1 cellular context compared by ENCODE assay signal in genomic region chr3:47443611-47443995, GRCh38.
TF ChIP-seq lines count a peak whose summit lies in the region.

No MANE protein-coding gene starts in this region.

TF ChIP-seq in HepG2, 621 proteins besides CTCF, POLR2A, EP300 and RAD21 (continued from another document and continues in another):
- TF ChIP-seq, protein P1, sequence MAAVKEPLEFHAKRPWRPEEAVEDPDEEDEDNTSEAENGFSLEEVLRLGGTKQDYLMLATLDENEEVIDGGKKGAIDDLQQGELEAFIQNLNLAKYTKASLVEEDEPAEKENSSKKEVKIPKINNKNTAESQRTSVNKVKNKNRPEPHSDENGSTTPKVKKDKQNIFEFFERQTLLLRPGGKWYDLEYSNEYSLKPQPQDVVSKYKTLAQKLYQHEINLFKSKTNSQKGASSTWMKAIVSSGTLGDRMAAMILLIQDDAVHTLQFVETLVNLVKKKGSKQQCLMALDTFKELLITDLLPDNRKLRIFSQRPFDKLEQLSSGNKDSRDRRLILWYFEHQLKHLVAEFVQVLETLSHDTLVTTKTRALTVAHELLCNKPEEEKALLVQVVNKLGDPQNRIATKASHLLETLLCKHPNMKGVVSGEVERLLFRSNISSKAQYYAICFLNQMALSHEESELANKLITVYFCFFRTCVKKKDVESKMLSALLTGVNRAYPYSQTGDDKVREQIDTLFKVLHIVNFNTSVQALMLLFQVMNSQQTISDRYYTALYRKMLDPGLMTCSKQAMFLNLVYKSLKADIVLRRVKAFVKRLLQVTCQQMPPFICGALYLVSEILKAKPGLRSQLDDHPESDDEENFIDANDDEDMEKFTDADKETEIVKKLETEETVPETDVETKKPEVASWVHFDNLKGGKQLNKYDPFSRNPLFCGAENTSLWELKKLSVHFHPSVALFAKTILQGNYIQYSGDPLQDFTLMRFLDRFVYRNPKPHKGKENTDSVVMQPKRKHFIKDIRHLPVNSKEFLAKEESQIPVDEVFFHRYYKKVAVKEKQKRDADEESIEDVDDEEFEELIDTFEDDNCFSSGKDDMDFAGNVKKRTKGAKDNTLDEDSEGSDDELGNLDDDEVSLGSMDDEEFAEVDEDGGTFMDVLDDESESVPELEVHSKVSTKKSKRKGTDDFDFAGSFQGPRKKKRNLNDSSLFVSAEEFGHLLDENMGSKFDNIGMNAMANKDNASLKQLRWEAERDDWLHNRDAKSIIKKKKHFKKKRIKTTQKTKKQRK (IDR thresholded peaks at IDR 0.05; ENCODE audit: low read length): no peak
- peak; percentile 69; the same call in 1 of the 2 replicates for TF ChIP-seq SAFB2 (CRISPR knock-in tag; IDR thresholded peaks at IDR 0.05; ENCODE audit: borderline replicate concordance, low read depth)
- no peak for TF ChIP-seq ZNF543 (CRISPR knock-in tag; IDR thresholded peaks at IDR 0.05)
- TF ChIP-seq FOXO1 (CRISPR knock-in tag; IDR thresholded peaks at IDR 0.05): peak; percentile 34; the same call in 1 of the 2 replicates
- no peak for TF ChIP-seq ZNF552 (CRISPR knock-in tag; IDR thresholded peaks at IDR 0.05; ENCODE audit: borderline replicate concordance)
- no peak for TF ChIP-seq ZFP91 (CRISPR knock-in tag; IDR thresholded peaks at IDR 0.05; ENCODE audit: borderline replicate concordance)
- TF ChIP-seq SMAD9 (CRISPR knock-in tag; IDR thresholded peaks at IDR 0.05): no peak
- TF ChIP-seq, protein P2, sequence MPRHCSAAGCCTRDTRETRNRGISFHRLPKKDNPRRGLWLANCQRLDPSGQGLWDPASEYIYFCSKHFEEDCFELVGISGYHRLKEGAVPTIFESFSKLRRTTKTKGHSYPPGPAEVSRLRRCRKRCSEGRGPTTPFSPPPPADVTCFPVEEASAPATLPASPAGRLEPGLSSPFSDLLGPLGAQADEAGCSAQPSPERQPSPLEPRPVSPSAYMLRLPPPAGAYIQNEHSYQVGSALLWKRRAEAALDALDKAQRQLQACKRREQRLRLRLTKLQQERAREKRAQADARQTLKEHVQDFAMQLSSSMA (CRISPR knock-in tag; IDR thresholded peaks at IDR 0.05): no peak
- no peak for TF ChIP-seq HIVEP1 (CRISPR knock-in tag; IDR thresholded peaks at IDR 0.05)
- no peak for TF ChIP-seq ZIK1 (CRISPR knock-in tag; IDR thresholded peaks at IDR 0.05; ENCODE audit: borderline replicate concordance, low read depth)
- no peak for TF ChIP-seq ZNF432 (CRISPR knock-in tag; IDR thresholded peaks at IDR 0.05; ENCODE audit: borderline replicate concordance)
- TF ChIP-seq HNRNPK (IDR thresholded peaks at IDR 0.05; ENCODE audit: low read depth, low read length, poor library complexity, severe bottlenecking): no peak
- peak; percentile 34; the same call in 1 of the 2 replicates for TF ChIP-seq FOXP1 (IDR thresholded peaks at IDR 0.05)
- TF ChIP-seq FOXP1 (CRISPR knock-in tag; IDR thresholded peaks at IDR 0.05): peak; percentile 99
- TF ChIP-seq ZSCAN9 (CRISPR knock-in tag; IDR thresholded peaks at IDR 0.05; ENCODE audit: borderline replicate concordance): no peak
- TF ChIP-seq, protein P3, sequence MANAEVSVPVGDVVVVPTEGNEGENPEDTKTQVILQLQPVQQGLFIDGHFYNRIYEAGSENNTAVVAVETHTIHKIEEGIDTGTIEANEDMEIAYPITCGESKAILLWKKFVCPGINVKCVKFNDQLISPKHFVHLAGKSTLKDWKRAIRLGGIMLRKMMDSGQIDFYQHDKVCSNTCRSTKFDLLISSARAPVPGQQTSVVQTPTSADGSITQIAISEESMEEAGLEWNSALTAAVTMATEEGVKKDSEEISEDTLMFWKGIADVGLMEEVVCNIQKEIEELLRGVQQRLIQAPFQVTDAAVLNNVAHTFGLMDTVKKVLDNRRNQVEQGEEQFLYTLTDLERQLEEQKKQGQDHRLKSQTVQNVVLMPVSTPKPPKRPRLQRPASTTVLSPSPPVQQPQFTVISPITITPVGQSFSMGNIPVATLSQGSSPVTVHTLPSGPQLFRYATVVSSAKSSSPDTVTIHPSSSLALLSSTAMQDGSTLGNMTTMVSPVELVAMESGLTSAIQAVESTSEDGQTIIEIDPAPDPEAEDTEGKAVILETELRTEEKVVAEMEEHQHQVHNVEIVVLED (CRISPR knock-in tag; IDR thresholded peaks at IDR 0.05; ENCODE audit: borderline replicate concordance): no peak
- TF ChIP-seq PRMT3 (CRISPR knock-in tag; IDR thresholded peaks at IDR 0.05; ENCODE audit: borderline replicate concordance, low read depth): no peak
- TF ChIP-seq, protein P4, sequence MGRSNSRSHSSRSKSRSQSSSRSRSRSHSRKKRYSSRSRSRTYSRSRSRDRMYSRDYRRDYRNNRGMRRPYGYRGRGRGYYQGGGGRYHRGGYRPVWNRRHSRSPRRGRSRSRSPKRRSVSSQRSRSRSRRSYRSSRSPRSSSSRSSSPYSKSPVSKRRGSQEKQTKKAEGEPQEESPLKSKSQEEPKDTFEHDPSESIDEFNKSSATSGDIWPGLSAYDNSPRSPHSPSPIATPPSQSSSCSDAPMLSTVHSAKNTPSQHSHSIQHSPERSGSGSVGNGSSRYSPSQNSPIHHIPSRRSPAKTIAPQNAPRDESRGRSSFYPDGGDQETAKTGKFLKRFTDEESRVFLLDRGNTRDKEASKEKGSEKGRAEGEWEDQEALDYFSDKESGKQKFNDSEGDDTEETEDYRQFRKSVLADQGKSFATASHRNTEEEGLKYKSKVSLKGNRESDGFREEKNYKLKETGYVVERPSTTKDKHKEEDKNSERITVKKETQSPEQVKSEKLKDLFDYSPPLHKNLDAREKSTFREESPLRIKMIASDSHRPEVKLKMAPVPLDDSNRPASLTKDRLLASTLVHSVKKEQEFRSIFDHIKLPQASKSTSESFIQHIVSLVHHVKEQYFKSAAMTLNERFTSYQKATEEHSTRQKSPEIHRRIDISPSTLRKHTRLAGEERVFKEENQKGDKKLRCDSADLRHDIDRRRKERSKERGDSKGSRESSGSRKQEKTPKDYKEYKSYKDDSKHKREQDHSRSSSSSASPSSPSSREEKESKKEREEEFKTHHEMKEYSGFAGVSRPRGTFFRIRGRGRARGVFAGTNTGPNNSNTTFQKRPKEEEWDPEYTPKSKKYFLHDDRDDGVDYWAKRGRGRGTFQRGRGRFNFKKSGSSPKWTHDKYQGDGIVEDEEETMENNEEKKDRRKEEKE (IDR thresholded peaks at IDR 0.05): no peak
- TF ChIP-seq RFXAP (CRISPR knock-in tag; IDR thresholded peaks at IDR 0.05; ENCODE audit: borderline replicate concordance): no peak
- TF ChIP-seq ZNF547 (CRISPR knock-in tag; IDR thresholded peaks at IDR 0.05): no peak
- no peak for TF ChIP-seq FOXO4 (CRISPR knock-in tag; conservative IDR thresholded peaks at IDR 0.05)
- peak; percentile 49 for TF ChIP-seq SALL1 (CRISPR knock-in tag; IDR thresholded peaks at IDR 0.05)
- TF ChIP-seq, protein P5, sequence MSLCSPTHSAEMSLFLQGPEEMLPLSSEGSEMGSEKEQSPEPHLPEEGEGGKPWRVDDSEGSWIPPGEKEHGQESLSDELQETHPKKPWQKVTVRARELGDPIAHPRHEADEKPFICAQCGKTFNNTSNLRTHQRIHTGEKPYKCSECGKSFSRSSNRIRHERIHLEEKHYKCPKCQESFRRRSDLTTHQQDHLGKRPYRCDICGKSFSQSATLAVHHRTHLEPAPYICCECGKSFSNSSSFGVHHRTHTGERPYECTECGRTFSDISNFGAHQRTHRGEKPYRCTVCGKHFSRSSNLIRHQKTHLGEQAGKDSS (CRISPR knock-in tag; IDR thresholded peaks at IDR 0.05; ENCODE audit: borderline replicate concordance, low read depth): 0 out of 2 replicates have a peak, but pooled peaks have one; percentile 11
- no peak for TF ChIP-seq ZNF720 (CRISPR knock-in tag; IDR thresholded peaks at IDR 0.05)
- no peak for TF ChIP-seq GATA4 (IDR thresholded peaks at IDR 0.05; ENCODE audit: borderline replicate concordance, low read depth)
- TF ChIP-seq MED8 (CRISPR knock-in tag; IDR thresholded peaks at IDR 0.05; ENCODE audit: insufficient replicate concordance): no peak
- TF ChIP-seq, protein P6, sequence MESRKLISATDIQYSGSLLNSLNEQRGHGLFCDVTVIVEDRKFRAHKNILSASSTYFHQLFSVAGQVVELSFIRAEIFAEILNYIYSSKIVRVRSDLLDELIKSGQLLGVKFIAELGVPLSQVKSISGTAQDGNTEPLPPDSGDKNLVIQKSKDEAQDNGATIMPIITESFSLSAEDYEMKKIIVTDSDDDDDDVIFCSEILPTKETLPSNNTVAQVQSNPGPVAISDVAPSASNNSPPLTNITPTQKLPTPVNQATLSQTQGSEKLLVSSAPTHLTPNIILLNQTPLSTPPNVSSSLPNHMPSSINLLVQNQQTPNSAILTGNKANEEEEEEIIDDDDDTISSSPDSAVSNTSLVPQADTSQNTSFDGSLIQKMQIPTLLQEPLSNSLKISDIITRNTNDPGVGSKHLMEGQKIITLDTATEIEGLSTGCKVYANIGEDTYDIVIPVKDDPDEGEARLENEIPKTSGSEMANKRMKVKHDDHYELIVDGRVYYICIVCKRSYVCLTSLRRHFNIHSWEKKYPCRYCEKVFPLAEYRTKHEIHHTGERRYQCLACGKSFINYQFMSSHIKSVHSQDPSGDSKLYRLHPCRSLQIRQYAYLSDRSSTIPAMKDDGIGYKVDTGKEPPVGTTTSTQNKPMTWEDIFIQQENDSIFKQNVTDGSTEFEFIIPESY (CRISPR knock-in tag; IDR thresholded peaks at IDR 0.05): 0 out of 2 replicates have a peak, but pooled peaks have one; percentile 25
- no peak for TF ChIP-seq PRPF4 (IDR thresholded peaks at IDR 0.05; ENCODE audit: low read depth, low read length, poor library complexity, severe bottlenecking)
- 0 out of 2 replicates have a peak, but pooled peaks have one; percentile 40 for TF ChIP-seq LCORL (IDR thresholded peaks at IDR 0.05)
- no peak for TF ChIP-seq LCORL (CRISPR knock-in tag; IDR thresholded peaks at IDR 0.05)
- peak; percentile 6; the same call in 1 of the 2 replicates for TF ChIP-seq TCF7 (IDR thresholded peaks at IDR 0.05; ENCODE audit: low read depth)
- TF ChIP-seq ARID5B (CRISPR knock-in tag; IDR thresholded peaks at IDR 0.05): peak; percentile 82
- TF ChIP-seq STAT5B (CRISPR knock-in tag; IDR thresholded peaks at IDR 0.05): no peak
- TF ChIP-seq, protein P7, sequence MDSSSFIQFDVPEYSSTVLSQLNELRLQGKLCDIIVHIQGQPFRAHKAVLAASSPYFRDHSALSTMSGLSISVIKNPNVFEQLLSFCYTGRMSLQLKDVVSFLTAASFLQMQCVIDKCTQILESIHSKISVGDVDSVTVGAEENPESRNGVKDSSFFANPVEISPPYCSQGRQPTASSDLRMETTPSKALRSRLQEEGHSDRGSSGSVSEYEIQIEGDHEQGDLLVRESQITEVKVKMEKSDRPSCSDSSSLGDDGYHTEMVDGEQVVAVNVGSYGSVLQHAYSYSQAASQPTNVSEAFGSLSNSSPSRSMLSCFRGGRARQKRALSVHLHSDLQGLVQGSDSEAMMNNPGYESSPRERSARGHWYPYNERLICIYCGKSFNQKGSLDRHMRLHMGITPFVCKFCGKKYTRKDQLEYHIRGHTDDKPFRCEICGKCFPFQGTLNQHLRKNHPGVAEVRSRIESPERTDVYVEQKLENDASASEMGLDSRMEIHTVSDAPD (CRISPR knock-in tag; IDR thresholded peaks at IDR 0.05): no peak
- TF ChIP-seq ZNF292 (CRISPR knock-in tag; IDR thresholded peaks at IDR 0.05; ENCODE audit: borderline replicate concordance, low read depth): peak; percentile 3; the same call in 1 of the 2 replicates
